ENCODE assay signal across 15 cellular contexts in genomic region chr9:93653762-93654161, GRCh38.
DNase-seq lines count a peak whose midpoint lies in the region; ATAC-seq and TF ChIP-seq lines count a peak whose summit lies in the region.
"Had no signal": no experiment of that assay in that cellular context is flagged by ENCODE, and none has a peak within 500 bp of the region (broad histone marks: within the 10 kb centered on the region; RNA-seq: fewer than 3 reads in every experiment).

No MANE protein-coding gene starts in this region.

- H3K36me3 ChIP-seq in lower lobe of right lung (peaks cover 94% of the 10 kb centered on the region), spleen (peaks cover 4 to 100% (median 76%) of the 10 kb centered on the region in 6 donors), HAP-1 (replicated peaks) (peaks cover 11% of the 10 kb centered on the region)

- H3K27ac ChIP-seq in lower lobe of right lung: no peak overlapping the region
- H3K27ac ChIP-seq in spleen: no peak overlapping the region
- H3K27ac ChIP-seq: C4-2B, RWPE1 had no signal

- no peaks in the 10 kb centered on the region for H3K27me3 Mint-ChIP-seq in WTC11 (ENCODE audit: low read depth)

- no peaks in the 10 kb centered on the region for H3K9me3 Mint-ChIP-seq in activated naive CD4-positive, alpha-beta T cell treated with anti-CD3 and anti-CD28 coated beads, Interleukin-2, amount 50 U/mL, for 72 hours
- no peaks in the 10 kb centered on the region for H3K9me3 Mint-ChIP-seq in WTC11

- H3K27me3 ChIP-seq in lower lobe of right lung (ENCODE audit: low read depth): no peaks in the 10 kb centered on the region
- H3K27me3 ChIP-seq in spleen (replicated peaks in 1 of 7): no peaks in the 10 kb centered on the region
- no peaks in the 10 kb centered on the region for H3K27me3 ChIP-seq in HAP-1 (ENCODE audit: low read depth)

- intact Hi-C loops in lower lobe of right lung (cut with DNase I) (no loop called here), spleen (cut with DNase I; ENCODE audit: low total_unique reads) (no loop called here)

- no peak for TF ChIP-seq CTCF in WTC11 (IDR thresholded peaks at IDR 0.05)
- no peak for TF ChIP-seq CTCF in lower lobe of right lung (IDR thresholded peaks at IDR 0.05)
- no peak for TF ChIP-seq CTCF in spleen (IDR thresholded peaks at IDR 0.05 in 8 of 11, conservative IDR thresholded peaks at IDR 0.05 in 3 of 11)

- no peaks in the 10 kb centered on the region for H3K36me3 Mint-ChIP-seq in activated naive CD4-positive, alpha-beta T cell treated with anti-CD3 and anti-CD28 coated beads, Interleukin-2, amount 50 U/mL, for 72 hours
- peaks cover 3% of the 10 kb centered on the region; the same call in 1 of the 2 replicates for H3K36me3 Mint-ChIP-seq in WTC11

- H3K4me3 ChIP-seq in lower lobe of right lung (no peak overlapping the region), spleen (no peak overlapping the region), HAP-1 (no peak overlapping the region)

- no peaks in the 10 kb centered on the region for H3K4me1 Mint-ChIP-seq in WTC11

- H3K9me3 ChIP-seq in lower lobe of right lung: no peaks in the 10 kb centered on the region
- H3K9me3 ChIP-seq in spleen: no peaks in the 10 kb centered on the region
- no peaks in the 10 kb centered on the region for H3K9me3 ChIP-seq in HAP-1

- no peak overlapping the region for H3K4me3 Mint-ChIP-seq in WTC11

- no peak overlapping the region for H3K27ac Mint-ChIP-seq in activated naive CD4-positive, alpha-beta T cell treated with anti-CD3 and anti-CD28 coated beads, Interleukin-2, amount 50 U/mL, for 72 hours
- H3K27ac Mint-ChIP-seq in WTC11: no peak overlapping the region

- ATAC-seq in activated naive CD4-positive, alpha-beta T cell treated with anti-CD3 and anti-CD28 coated beads, Interleukin-2, amount 50 U/mL, for 72 hours: no peak
- ATAC-seq in WTC11 (no peak), lower lobe of right lung (no peak)

- no peak for TF ChIP-seq POLR2A in spleen (IDR thresholded peaks at IDR 0.05)

- no peaks in the 10 kb centered on the region for H3K4me1 ChIP-seq in lower lobe of right lung
- peaks cover 0 to 4% (median 0%) of the 10 kb centered on the region in 6 donors for H3K4me1 ChIP-seq in spleen
- H3K4me1 ChIP-seq in HAP-1: no peaks in the 10 kb centered on the region

- 89 to 94% (median 92%) methylated on average over 3 of the region's 3 CpGs for WGBS in spleen, 5 donors

- peak; percentile 5 for DNase-seq in activated naive CD4-positive, alpha-beta T cell treated with anti-CD3 and anti-CD28 coated beads, Interleukin-2, amount 50 U/mL, for 16 hours
- DNase-seq in activated naive CD4-positive, alpha-beta T cell treated with anti-CD3 and anti-CD28 coated beads, Interleukin-2, amount 50 U/mL, for 72 hours (ENCODE audit: low spot score in 2 of 2): no peak
- DNase-seq in WTC11 (ENCODE audit: low spot score): peak; percentile 5
- DNase-seq in lower lobe of right lung: peak; percentile 20
- DNase-seq in spleen: peak; percentile 31
- DNase-seq in HAP-1 (ENCODE audit: low spot score in 2 of 2): no peak
- DNase-seq in dedifferentiated amniotic fluid mesenchymal stem cell (ENCODE audit: extremely low spot score): no peak
- DNase-seq: KG1, NCI-H1417 treated with DMSO at 0.1 percent for 48 hours, NCI-H1930, NCI-H2171, NCI-H446 treated with DMSO at 0.1 percent for 48 hours, NCI-H774 had no signal

- in situ Hi-C loops in HAP-1 (cut with MboI; ENCODE audit: low sequenced_read_pairs): no loop called here

- CTCF ChIA-PET in WTC11 (lab: Charles Lee): interaction anchor here (1.5 kb wide), 1 partner anchor 87 kb away, joined by 5 read pairs; no protein-coding TSS in a partner anchor

- POLR2A ChIA-PET in WTC11 (lab: Charles Lee): no interaction called here

TF ChIP-seq in WTC11, 78 proteins besides CTCF, POLR2A, EP300 and RAD21:
- TF ChIP-seq FOXP1 (CRISPR knock-in tag; IDR thresholded peaks at IDR 0.05; ENCODE audit: borderline replicate concordance): no peak

Comparison
In these comparisons a context has a peak if more than half of its experiments do, and no peak if none do; other contexts are left out.
1. DNase-seq: peak in activated naive CD4-positive, alpha-beta T cell treated with anti-CD3 and anti-CD28 coated beads, Interleukin-2, amount 50 U/mL, for 16 hours (single experiment), WTC11 (single experiment), lower lobe of right lung (single experiment) and spleen (single experiment); none in activated naive CD4-positive, alpha-beta T cell treated with anti-CD3 and anti-CD28 coated beads, Interleukin-2, amount 50 U/mL, for 72 hours (0 of 2), HAP-1 (0 of 2) and dedifferentiated amniotic fluid mesenchymal stem cell (single experiment).